12 cellular contexts compared by ENCODE assay signal in the genomic region with DNA sequence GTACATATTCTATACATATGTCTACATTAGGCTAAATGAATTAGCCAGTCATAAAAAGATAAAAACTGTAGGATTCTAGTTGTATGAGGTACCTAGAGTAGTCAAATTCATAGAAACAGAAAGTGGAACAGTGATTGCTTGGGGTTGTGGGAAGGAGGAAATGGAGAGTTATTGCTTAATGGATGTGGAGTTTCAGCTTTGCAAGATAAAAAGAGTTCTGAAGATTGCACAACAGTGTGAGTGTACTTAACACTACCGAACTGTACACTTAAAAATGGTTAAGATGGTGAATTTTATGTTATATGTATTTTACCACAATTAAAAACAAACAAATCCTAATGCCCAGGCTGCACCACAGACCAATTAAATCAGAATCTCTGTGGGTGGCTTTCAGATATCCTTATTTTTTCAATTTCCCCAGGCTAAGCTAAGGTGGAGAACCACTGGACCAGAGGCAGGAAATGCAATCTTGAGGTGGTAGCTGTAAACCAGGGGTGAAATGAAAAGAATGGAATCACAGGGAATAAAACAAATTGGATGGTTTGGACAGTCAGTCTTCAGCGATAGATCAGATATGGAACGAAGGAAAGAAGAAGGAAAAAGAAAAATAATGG.
DNase-seq lines count a peak whose midpoint lies in the region; ATAC-seq and TF ChIP-seq lines count a peak whose summit lies in the region.
"Had no signal": no experiment of that assay in that cellular context is flagged by ENCODE, and none has a peak within 500 bp of the region (broad histone marks: within the 10 kb centered on the region; RNA-seq: fewer than 3 reads in every experiment).

No MANE protein-coding gene starts in this region.

- H3K27me3 ChIP-seq in breast epithelium (no peaks in the 10 kb centered on the region), RWPE2 (ENCODE audit: insufficient read depth, poor library complexity, severe bottlenecking) (no peaks in the 10 kb centered on the region), neural progenitor cell (no peaks in the 10 kb centered on the region)
- H3K27me3 ChIP-seq: Peyer's patch had no signal

- intact Hi-C loops in MCF 10A (cut with micrococcal nuclease): no loop called here
- intact Hi-C loops in breast epithelium (cut with DNase I; ENCODE audit: low total_unique reads): no loop called here

- TF ChIP-seq POLR2A in breast epithelium (IDR thresholded peaks at IDR 0.05): no peak

- DNase-seq in MCF 10A (ENCODE audit: unreplicated experiment): peak; percentile 78
- DNase-seq in breast epithelium (ENCODE audit: low spot score in 2 of 2): no peak
- no peak for DNase-seq in RWPE2 (ENCODE audit: low spot score)
- DNase-seq in foreskin fibroblast: peak; percentile 30 to 65
- peak; percentile 57 for DNase-seq in stromal cell of bone marrow (ENCODE audit: low read depth)
- DNase-seq in progenitor cell of endocrine pancreas (ENCODE audit: low spot score, unreplicated experiment): no peak
- no peak for DNase-seq in neural progenitor cell (ENCODE audit: low spot score)
- DNase-seq in hepatic stellate cell (ENCODE audit: low spot score): no peak
- DNase-seq: Peyer's patch had no signal

- no peak overlapping the region for H3K4me3 Mint-ChIP-seq in MCF 10A (ENCODE audit: unreplicated experiment)
- no peak overlapping the region for H3K4me3 Mint-ChIP-seq in progenitor cell of endocrine pancreas (ENCODE audit: low read depth)
- H3K4me3 Mint-ChIP-seq in neural progenitor cell: no peak overlapping the region

- H3K4me3 ChIP-seq in breast epithelium (no peak overlapping the region), RWPE2 (ENCODE audit: severe bottlenecking) (no peak overlapping the region), foreskin fibroblast (ENCODE audit: low read depth in 1 of 2, low read length in 2 of 2) (no peak overlapping the region), neural progenitor cell (no peak overlapping the region)
- H3K4me3 ChIP-seq: Peyer's patch, thoracic aorta had no signal

- H2AFZ ChIP-seq in neural progenitor cell (replicated peaks): no peak overlapping the region

- 0 out of 3 replicates have a peak, but pooled peaks have one; percentile 44 for ATAC-seq in RWPE2 (ENCODE audit: low read depth)
- ATAC-seq: foreskin keratinocyte had no signal

- H3K27ac Mint-ChIP-seq in MCF 10A (ENCODE audit: low read depth, unreplicated experiment) (peak overlapping the region; percentile 47), progenitor cell of endocrine pancreas (no peak overlapping the region), neural progenitor cell (no peak overlapping the region)
- H3K27ac Mint-ChIP-seq: CD4-positive, CD25-positive, alpha-beta regulatory T cell had no signal

- H3K9me3 ChIP-seq in breast epithelium (no peaks in the 10 kb centered on the region), RWPE2 (ENCODE audit: severe bottlenecking) (no peaks in the 10 kb centered on the region), neural progenitor cell (ENCODE audit: low read depth) (peaks cover 3% of the 10 kb centered on the region)
- H3K9me3 ChIP-seq: Peyer's patch, thoracic aorta had no signal

- H3K9ac ChIP-seq in neural progenitor cell: no peak overlapping the region

- H3K4me1 Mint-ChIP-seq in MCF 10A (ENCODE audit: insufficient read depth, unreplicated experiment) (peaks cover 16% of the 10 kb centered on the region), progenitor cell of endocrine pancreas (ENCODE audit: low read depth) (peaks cover 7% of the 10 kb centered on the region), neural progenitor cell (no peaks in the 10 kb centered on the region)

- H3K4me1 ChIP-seq in breast epithelium (no peaks in the 10 kb centered on the region), RWPE2 (ENCODE audit: insufficient read depth, poor library complexity, severe bottlenecking) (peaks cover 9% of the 10 kb centered on the region), neural progenitor cell (peaks cover 6% of the 10 kb centered on the region)
- H3K4me1 ChIP-seq: foreskin keratinocyte had no signal

- POLR2A ChIA-PET in MCF 10A (lab: Yijun Ruan, JAX): interaction anchor here (0.6 to 2.2 kb wide), 11 partner anchors 9 to 292 kb away, joined by 3 to 7 read pairs (median 3); no protein-coding TSS in a partner anchor

- H3K36me3 Mint-ChIP-seq in MCF 10A (ENCODE audit: insufficient read depth, unreplicated experiment): no peaks in the 10 kb centered on the region
- peaks cover 5% of the 10 kb centered on the region for H3K36me3 Mint-ChIP-seq in progenitor cell of endocrine pancreas (ENCODE audit: insufficient read depth)
- H3K36me3 Mint-ChIP-seq in neural progenitor cell: peaks cover 5% of the 10 kb centered on the region
- H3K36me3 Mint-ChIP-seq: CD4-positive, CD25-positive, alpha-beta regulatory T cell had no signal

- CTCF ChIA-PET in MCF 10A (lab: Yijun Ruan, JAX): interaction anchor here (0.5 to 0.6 kb wide), 2 partner anchors 148 to 662 kb away, joined by 3 to 4 read pairs; no protein-coding TSS in a partner anchor

- no peaks in the 10 kb centered on the region for H3K79me2 ChIP-seq in neural progenitor cell (ENCODE audit: low read depth)

- no peaks in the 10 kb centered on the region for H3K9me3 Mint-ChIP-seq in MCF 10A (ENCODE audit: unreplicated experiment)
- peaks cover 7% of the 10 kb centered on the region for H3K9me3 Mint-ChIP-seq in progenitor cell of endocrine pancreas (ENCODE audit: low read depth)
- peaks cover 10% of the 10 kb centered on the region for H3K9me3 Mint-ChIP-seq in neural progenitor cell

- H3K27ac ChIP-seq in breast epithelium (no peak overlapping the region), RWPE2 (ENCODE audit: poor library complexity, severe bottlenecking) (no peak overlapping the region), neural progenitor cell (no peak overlapping the region)
- H3K27ac ChIP-seq: foreskin keratinocyte, Peyer's patch, thoracic aorta had no signal

- H4K20me1 ChIP-seq in neural progenitor cell (ENCODE audit: low read depth): no peaks in the 10 kb centered on the region

- TF ChIP-seq CTCF in MCF 10A (IDR thresholded peaks at IDR 0.05; ENCODE audit: unreplicated experiment) (no peak), breast epithelium (IDR thresholded peaks at IDR 0.05) (no peak), RWPE2 (IDR thresholded peaks at IDR 0.05; ENCODE audit: poor library complexity, severe bottlenecking) (no peak), foreskin fibroblast (IDR thresholded peaks at IDR 0.05; ENCODE audit: low read depth, low read length) (no peak), progenitor cell of endocrine pancreas (IDR thresholded peaks at IDR 0.05; ENCODE audit: unreplicated experiment) (no peak), neural progenitor cell (IDR thresholded peaks at IDR 0.05) (no peak)

- H3F3A ChIP-seq in neural progenitor cell (ENCODE audit: low read depth): no peaks in the 10 kb centered on the region

- H3K36me3 ChIP-seq in breast epithelium: no peaks in the 10 kb centered on the region
- no peaks in the 10 kb centered on the region for H3K36me3 ChIP-seq in RWPE2 (ENCODE audit: low read depth)
- H3K36me3 ChIP-seq in neural progenitor cell: no peaks in the 10 kb centered on the region
- H3K36me3 ChIP-seq: Peyer's patch, thoracic aorta had no signal

- no peaks in the 10 kb centered on the region for H3K27me3 Mint-ChIP-seq in MCF 10A (ENCODE audit: insufficient read depth, unreplicated experiment)
- no peaks in the 10 kb centered on the region for H3K27me3 Mint-ChIP-seq in progenitor cell of endocrine pancreas
- peaks cover 2% of the 10 kb centered on the region for H3K27me3 Mint-ChIP-seq in neural progenitor cell (ENCODE audit: insufficient read depth, low read depth)
- H3K27me3 Mint-ChIP-seq: CD4-positive, CD25-positive, alpha-beta regulatory T cell had no signal

- no peak overlapping the region for H3K4me2 ChIP-seq in neural progenitor cell

- no TSS peak for BruUV-seq in MCF 10A (replicated peaks; lab: Mats Ljungman, UMichigan)

Comparison
In these comparisons a context has a peak if more than half of its experiments do, and no peak if none do; other contexts are left out.
1. DNase-seq: peak in MCF 10A (single experiment), foreskin fibroblast (2 of 2) and stromal cell of bone marrow (single experiment); none in breast epithelium (0 of 2), RWPE2 (single experiment), progenitor cell of endocrine pancreas (single experiment), neural progenitor cell (single experiment) and hepatic stellate cell (single experiment).